ENCODE assay signal across 11 cellular contexts in genomic region chr15:65044218-65044617, GRCh38. TPM values are rescaled to one million over a fixed set of nuclear protein-coding genes. Genes with fewer than 3 reads are reported as not detected.
DNase-seq lines count a peak whose midpoint lies in the region; ATAC-seq lines count a peak whose summit lies in the region.
"Not testable (repeated sequence)": the region's sequence is repeated elsewhere in the genome, so short reads cannot be mapped to it uniquely, and the experiment has no call there.
"Had no signal": no experiment of that assay in that cellular context is flagged by ENCODE, and none has a peak within 500 bp of the region (broad histone marks: within the 10 kb centered on the region; RNA-seq: fewer than 3 reads in every experiment).

No MANE protein-coding gene starts in this region.

- H3K9me3 Mint-ChIP-seq in activated CD4-positive, alpha-beta T cell treated with anti-CD3 and anti-CD28 coated beads for 36 hours (ENCODE audit: low read depth); dendritic cell treated with granulocyte-macrophage colony-stimulating factor and Interleukin-4, amounts not matched to agents 40 ng/mL and 50 ng/mL, for 4 days; stimulated activated effector memory CD8-positive, alpha-beta T cell treated with anti-CD3 and anti-CD28 coated beads, Interleukin-12 subunit alpha, Interleukin-12 subunit beta, amount 100 ng/mL, for 72 hours: not testable (repeated sequence)

- CTCF ChIA-PET in activated CD4-positive, alpha-beta T cell treated with anti-CD3 and anti-CD28 coated beads for 36 hours (lab: Charles Lee), result interaction anchor here (0.6 to 1.5 kb wide), 3 partner anchors 11 to 47 kb away, joined by 3 to 6 read pairs (median 5); no protein-coding TSS in a partner anchor

- H3K27me3 Mint-ChIP-seq in activated CD4-positive, alpha-beta T cell treated with anti-CD3 and anti-CD28 coated beads for 36 hours, result not testable (repeated sequence)
- H3K27me3 Mint-ChIP-seq in dendritic cell treated with granulocyte-macrophage colony-stimulating factor and Interleukin-4, amounts not matched to agents 40 ng/mL and 50 ng/mL, for 4 days, result peaks cover 10% of the 10 kb centered on the region

- intact Hi-C loops in activated CD4-positive, alpha-beta T cell treated with anti-CD3 and anti-CD28 coated beads for 36 hours (cut with DNase I, micrococcal nuclease); dendritic cell treated with granulocyte-macrophage colony-stimulating factor and Interleukin-4, amounts not matched to agents 40 ng/mL and 50 ng/mL, for 4 days (cut with micrococcal nuclease): not testable (repeated sequence)
- intact Hi-C loops in left colon (cut with DNase I, micrococcal nuclease), result loop anchor here in 1 of 2 donors (10.0 kb wide), 1 partner anchor 51 kb away; no protein-coding TSS in a partner anchor

- H3K4me3 Mint-ChIP-seq in activated CD4-positive, alpha-beta T cell treated with anti-CD3 and anti-CD28 coated beads for 36 hours; stimulated activated effector memory CD8-positive, alpha-beta T cell treated with anti-CD3 and anti-CD28 coated beads, Interleukin-12 subunit alpha, Interleukin-12 subunit beta, amount 100 ng/mL, for 72 hours: not testable (repeated sequence)
- peak overlapping the region; percentile 17 for H3K4me3 Mint-ChIP-seq in dendritic cell treated with granulocyte-macrophage colony-stimulating factor and Interleukin-4, amounts not matched to agents 40 ng/mL and 50 ng/mL, for 4 days

- H3K36me3 Mint-ChIP-seq in activated CD4-positive, alpha-beta T cell treated with anti-CD3 and anti-CD28 coated beads for 36 hours (ENCODE audit: low read depth); dendritic cell treated with granulocyte-macrophage colony-stimulating factor and Interleukin-4, amounts not matched to agents 40 ng/mL and 50 ng/mL, for 4 days (ENCODE audit: low read depth); stimulated activated effector memory CD8-positive, alpha-beta T cell treated with anti-CD3 and anti-CD28 coated beads, Interleukin-12 subunit alpha, Interleukin-12 subunit beta, amount 100 ng/mL, for 72 hours: not testable (repeated sequence)

- H3K27ac Mint-ChIP-seq in activated CD4-positive, alpha-beta T cell treated with anti-CD3 and anti-CD28 coated beads for 36 hours; dendritic cell treated with granulocyte-macrophage colony-stimulating factor and Interleukin-4, amounts not matched to agents 40 ng/mL and 50 ng/mL, for 4 days; stimulated activated effector memory CD8-positive, alpha-beta T cell treated with anti-CD3 and anti-CD28 coated beads, Interleukin-12 subunit alpha, Interleukin-12 subunit beta, amount 100 ng/mL, for 72 hours: not testable (repeated sequence)

- ATAC-seq in HG03354 (IDR thresholded peaks at IDR 0.05; ENCODE audit: poor library complexity, severe bottlenecking, unreplicated experiment) (peak; percentile 49), left colon (peak; percentile 62)
- ATAC-seq in activated CD4-positive, alpha-beta T cell treated with anti-CD3 and anti-CD28 coated beads for 36 hours, result peak; percentile 90
- peak; percentile 73 for ATAC-seq in stimulated activated effector memory CD8-positive, alpha-beta T cell treated with anti-CD3 and anti-CD28 coated beads, Interleukin-12 subunit alpha, Interleukin-12 subunit beta, amount 100 ng/mL, for 72 hours

- POLR2A ChIA-PET in activated CD4-positive, alpha-beta T cell treated with anti-CD3 and anti-CD28 coated beads for 36 hours (lab: Charles Lee), result interaction anchor here (0.5 kb wide), 1 partner anchor 873 kb away, joined by 3 read pairs; no protein-coding TSS in a partner anchor

- DNase-seq in EL, result peak; percentile 66
- DNase-seq in activated CD4-positive, alpha-beta T cell treated with anti-CD3 and anti-CD28 coated beads for 36 hours, result peak; percentile 62
- peak; percentile 64 to 66 for DNase-seq in left colon
- DNase-seq in stimulated activated effector memory CD8-positive, alpha-beta T cell treated with anti-CD3 and anti-CD28 coated beads, Interleukin-12 subunit alpha, Interleukin-12 subunit beta, amount 100 ng/mL, for 72 hours (ENCODE audit: low spot score in 2 of 2), result not testable (repeated sequence)

- not testable (repeated sequence) for H3K4me1 Mint-ChIP-seq in activated CD4-positive, alpha-beta T cell treated with anti-CD3 and anti-CD28 coated beads for 36 hours; stimulated activated effector memory CD8-positive, alpha-beta T cell treated with anti-CD3 and anti-CD28 coated beads, Interleukin-12 subunit alpha, Interleukin-12 subunit beta, amount 100 ng/mL, for 72 hours
- peaks cover 23% of the 10 kb centered on the region for H3K4me1 Mint-ChIP-seq in dendritic cell treated with granulocyte-macrophage colony-stimulating factor and Interleukin-4, amounts not matched to agents 40 ng/mL and 50 ng/mL, for 4 days (ENCODE audit: low read depth)

RNA-seq across cellular contexts. Expression of gene SLC51B, which starts 1.0 kb away (rescaled TPM):
- not detected for total RNA-seq in activated CD4-positive, alpha-beta T cell treated with anti-CD3 and anti-CD28 coated beads for 36 hours
- 100 to 1,000 TPM; 104 to 127 TPM for total RNA-seq in left colon
- total RNA-seq: activated CD4-positive, alpha-beta T cell treated with anti-CD3 and anti-CD28 coated beads, Interleukin-2, amount 10 ng/mL, durations not matched to agents 24 days and 14 days; breast epithelium; G401; T-helper 17 cell had no signal

RNA-seq across cellular contexts. Expression of gene MTFMT, which starts 14.8 kb away (rescaled TPM):
- total RNA-seq in activated CD4-positive, alpha-beta T cell treated with anti-CD3 and anti-CD28 coated beads for 36 hours, result 10 to 100 TPM; 19.0 to 19.9 TPM
- total RNA-seq in left colon, result 10 to 100 TPM; 19.8 to 20.7 TPM

RNA-seq across cellular contexts. Expression of gene RASL12, which starts 23.6 kb away (rescaled TPM):
- not detected for total RNA-seq in activated CD4-positive, alpha-beta T cell treated with anti-CD3 and anti-CD28 coated beads for 36 hours
- total RNA-seq in left colon, result 1 to 10 TPM; 2.0 to 9.2 TPM
- total RNA-seq: activated CD4-positive, alpha-beta T cell treated with anti-CD3 and anti-CD28 coated beads, Interleukin-2, amount 10 ng/mL, durations not matched to agents 24 days and 14 days; G401; T-helper 17 cell had no signal

RNA-seq across cellular contexts. Expression of gene KBTBD13, which starts 32.3 kb away (rescaled TPM):
- not detected for total RNA-seq in activated CD4-positive, alpha-beta T cell treated with anti-CD3 and anti-CD28 coated beads for 36 hours
- total RNA-seq in left colon, result under 1 TPM in 1 of 2 donors, not detected in 1; 0.08 TPM
- total RNA-seq: activated CD4-positive, alpha-beta T cell treated with anti-CD3 and anti-CD28 coated beads, Interleukin-2, amount 10 ng/mL, durations not matched to agents 24 days and 14 days; G401; NCI-H460; T-helper 17 cell had no signal

RNA-seq across cellular contexts. Expression of gene SPG21, which starts 54.5 kb away (rescaled TPM):
- 10 to 100 TPM; 74.1 to 79.1 TPM for total RNA-seq in activated CD4-positive, alpha-beta T cell treated with anti-CD3 and anti-CD28 coated beads for 36 hours
- total RNA-seq in left colon, result 10 to 100 TPM; 51.5 to 63.5 TPM

Comparison
In these comparisons a context has a peak if more than half of its experiments do, and no peak if none do; other contexts are left out.
1. RNA of gene SLC51B, which starts 1.0 kb away (total RNA-seq): 104 to 127 TPM in left colon; not detected in activated CD4-positive, alpha-beta T cell treated with anti-CD3 and anti-CD28 coated beads for 36 hours; every median in the first group is over 100 times any median in the second.
2. Peak in every context shown above with its lines, with median percentiles within 50 percentile points of each other: ATAC-seq.